8 cellular contexts compared by ENCODE assay signal in genomic region chr6:141483561-141484061, GRCh38.
DNase-seq lines count a peak whose midpoint lies in the region; ATAC-seq and TF ChIP-seq lines count a peak whose summit lies in the region.

No MANE protein-coding gene starts in this region.

- intact Hi-C loops in A673 (cut with micrococcal nuclease; ENCODE audit: unreplicated experiment), result no loop called here

- CTCF ChIA-PET in A673 (lab: Charles Lee), result no interaction called here

- BruUV-seq in A673 (replicated peaks; lab: Mats Ljungman, UMichigan), result no TSS peak

- ATAC-seq in GM18873 (IDR thresholded peaks at IDR 0.05; ENCODE audit: low FRiP score, unreplicated experiment), result peak; percentile 94
- peak; percentile 90 for ATAC-seq in HG03139 (IDR thresholded peaks at IDR 0.05; ENCODE audit: unreplicated experiment)

- TF ChIP-seq CTCF in A673 (conservative IDR thresholded peaks at IDR 0.05; ENCODE audit: low read depth, low read length), result no peak

- H3K4me3 ChIP-seq in A673 (ENCODE audit: low read depth, low read length, poor library complexity, severe bottlenecking), result peak overlapping the region; percentile 23

- H3K36me3 ChIP-seq in A673 (ENCODE audit: insufficient read depth, low read length, poor library complexity, severe bottlenecking), result no peaks in the 10 kb centered on the region

- no peaks in the 10 kb centered on the region for H3K27me3 ChIP-seq in A673 (replicated peaks; ENCODE audit: insufficient read depth, low read depth, low read length, poor library complexity)

- H3K9me3 ChIP-seq in A673 (ENCODE audit: low read depth, low read length, poor library complexity, severe bottlenecking), result no peaks in the 10 kb centered on the region

- H3K4me1 ChIP-seq in A673 (ENCODE audit: insufficient read depth, low read length, poor library complexity, severe bottlenecking), result peaks cover 25% of the 10 kb centered on the region

- peak overlapping the region; percentile 78 for H3K27ac ChIP-seq in A673 (ENCODE audit: low read depth, low read length, poor library complexity, severe bottlenecking)

- DNase-seq in A673 (ENCODE audit: low spot score) (peak; percentile 93), NOMO-1 treated with DMSO at 0.1 percent for 48 hours (lab: John Stamatoyannopoulos, UW; ENCODE audit: unreplicated experiment) (peak; percentile 98), foreskin melanocyte (peak; percentile 96), smooth muscle cell of the brain vasculature (ENCODE audit: low read depth, low spot score) (peak; percentile 52), cerebellar cortex (ENCODE audit: low spot score) (no peak)
- DNase-seq in activated T-cell treated with anti-CD3 and anti-CD28 coated beads, Interleukin-2, amount 50 U/mL, for 48 hours, result peak; percentile 42 to 50

- POLR2A ChIA-PET in A673 (lab: Charles Lee; ENCODE audit: low non-redundant PET), result no interaction called here
